ENCODE assay signal across 1 cellular context in the genomic region with DNA sequence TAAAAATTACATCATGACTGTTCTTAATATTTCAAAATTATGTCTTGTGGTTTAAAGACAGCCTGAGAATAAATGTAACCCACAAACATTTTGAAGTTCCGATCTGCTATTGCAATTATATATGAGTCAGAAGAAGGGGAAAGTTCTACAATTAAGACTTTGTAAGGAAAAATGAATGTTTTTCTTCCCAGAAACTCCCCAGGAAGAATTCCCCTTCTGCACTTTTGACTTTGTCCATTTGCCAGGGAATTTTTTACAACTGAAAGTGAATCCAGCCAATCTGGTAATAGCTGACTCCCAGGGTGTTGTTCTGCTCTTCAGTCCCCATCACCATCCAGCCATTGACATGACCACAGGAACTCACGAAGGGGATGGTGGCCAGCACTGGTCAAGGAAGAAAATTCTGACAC.
TF ChIP-seq lines count a peak whose summit lies in the region.

No MANE protein-coding gene starts in this region.

TF ChIP-seq in GM23338, 12 proteins besides CTCF, POLR2A, EP300 and RAD21 (continued from another document):
- TF ChIP-seq, protein P1, sequence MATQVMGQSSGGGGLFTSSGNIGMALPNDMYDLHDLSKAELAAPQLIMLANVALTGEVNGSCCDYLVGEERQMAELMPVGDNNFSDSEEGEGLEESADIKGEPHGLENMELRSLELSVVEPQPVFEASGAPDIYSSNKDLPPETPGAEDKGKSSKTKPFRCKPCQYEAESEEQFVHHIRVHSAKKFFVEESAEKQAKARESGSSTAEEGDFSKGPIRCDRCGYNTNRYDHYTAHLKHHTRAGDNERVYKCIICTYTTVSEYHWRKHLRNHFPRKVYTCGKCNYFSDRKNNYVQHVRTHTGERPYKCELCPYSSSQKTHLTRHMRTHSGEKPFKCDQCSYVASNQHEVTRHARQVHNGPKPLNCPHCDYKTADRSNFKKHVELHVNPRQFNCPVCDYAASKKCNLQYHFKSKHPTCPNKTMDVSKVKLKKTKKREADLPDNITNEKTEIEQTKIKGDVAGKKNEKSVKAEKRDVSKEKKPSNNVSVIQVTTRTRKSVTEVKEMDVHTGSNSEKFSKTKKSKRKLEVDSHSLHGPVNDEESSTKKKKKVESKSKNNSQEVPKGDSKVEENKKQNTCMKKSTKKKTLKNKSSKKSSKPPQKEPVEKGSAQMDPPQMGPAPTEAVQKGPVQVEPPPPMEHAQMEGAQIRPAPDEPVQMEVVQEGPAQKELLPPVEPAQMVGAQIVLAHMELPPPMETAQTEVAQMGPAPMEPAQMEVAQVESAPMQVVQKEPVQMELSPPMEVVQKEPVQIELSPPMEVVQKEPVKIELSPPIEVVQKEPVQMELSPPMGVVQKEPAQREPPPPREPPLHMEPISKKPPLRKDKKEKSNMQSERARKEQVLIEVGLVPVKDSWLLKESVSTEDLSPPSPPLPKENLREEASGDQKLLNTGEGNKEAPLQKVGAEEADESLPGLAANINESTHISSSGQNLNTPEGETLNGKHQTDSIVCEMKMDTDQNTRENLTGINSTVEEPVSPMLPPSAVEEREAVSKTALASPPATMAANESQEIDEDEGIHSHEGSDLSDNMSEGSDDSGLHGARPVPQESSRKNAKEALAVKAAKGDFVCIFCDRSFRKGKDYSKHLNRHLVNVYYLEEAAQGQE (IDR thresholded peaks at IDR 0.05; ENCODE audit: unreplicated experiment), result no peak
- TF ChIP-seq EZH2phosphoT487 (IDR thresholded peaks at IDR 0.05; ENCODE audit: unreplicated experiment) (no peak), ZNF331 (CRISPR knock-in tag; IDR thresholded peaks at IDR 0.05; ENCODE audit: low read depth) (no peak)
